ENCODE assay signal across 13 cellular contexts in genomic region chr5:135489466-135490244, GRCh38. TPM values are rescaled to one million over a fixed set of nuclear protein-coding genes. Genes with fewer than 3 reads are reported as not detected.
DNase-seq lines count a peak whose midpoint lies in the region; ATAC-seq and TF ChIP-seq lines count a peak whose summit lies in the region.
"Had no signal": no experiment of that assay in that cellular context is flagged by ENCODE, and none has a peak within 500 bp of the region (broad histone marks: within the 10 kb centered on the region; RNA-seq: fewer than 3 reads in every experiment).

No MANE protein-coding gene starts in this region.

- no peaks in the 10 kb centered on the region for H3K9me2 ChIP-seq in MM.1S (replicated peaks; ENCODE audit: insufficient read depth, low read length)
- H3K9me2 ChIP-seq: SK-N-SH had no signal

- intact Hi-C loops in activated CD8-positive, alpha-beta T cell treated with anti-CD3 and anti-CD28 coated beads for 36 hours (cut with micrococcal nuclease) = no loop called here

- H3K4me3 Mint-ChIP-seq in activated CD8-positive, alpha-beta T cell treated with anti-CD3 and anti-CD28 coated beads, Interleukin-2, amount 10 ng/mL, durations not matched to agents 7 days and 5 days = no peak overlapping the region
- H3K4me3 Mint-ChIP-seq in activated CD8-positive, alpha-beta T cell treated with anti-CD3 and anti-CD28 coated beads for 36 hours = no peak overlapping the region
- H3K4me3 Mint-ChIP-seq: activated T-cell treated with anti-CD3 and anti-CD28 coated beads, Interleukin-2, amount 50 U/mL, for 24 hours had no signal

- H3K4me1 Mint-ChIP-seq in activated CD8-positive, alpha-beta T cell treated with anti-CD3 and anti-CD28 coated beads, Interleukin-2, amount 10 ng/mL, durations not matched to agents 7 days and 5 days (ENCODE audit: low read depth) = peaks cover 7% of the 10 kb centered on the region
- peaks cover 7% of the 10 kb centered on the region for H3K4me1 Mint-ChIP-seq in activated CD8-positive, alpha-beta T cell treated with anti-CD3 and anti-CD28 coated beads for 36 hours (ENCODE audit: low read depth)

- peaks cover 29% of the 10 kb centered on the region for H3K4me1 ChIP-seq in stomach smooth muscle (ENCODE audit: control insufficient read depth, insufficient read depth, low read length)
- no peaks in the 10 kb centered on the region for H3K4me1 ChIP-seq in MM.1S (ENCODE audit: low read length)

- no peak for DNase-seq in activated CD8-positive, alpha-beta T cell treated with anti-CD3 and anti-CD28 coated beads, Interleukin-2, amount 10 ng/mL, durations not matched to agents 7 days and 5 days
- DNase-seq in activated CD8-positive, alpha-beta T cell treated with anti-CD3 and anti-CD28 coated beads for 36 hours = no peak
- peak; percentile 64 for DNase-seq in left kidney (ENCODE audit: low read depth, low spot score)
- DNase-seq in MM.1S = no peak
- DNase-seq in D341Med (ENCODE audit: low spot score) = no peak
- DNase-seq: activated T-cell treated with anti-CD3 and anti-CD28 coated beads, Interleukin-2, amount 50 U/mL, for 24 hours; stimulated activated naive CD8-positive, alpha-beta T cell treated with anti-CD3 and anti-CD28 coated beads, Interleukin-15, Interleukin-2, amounts not matched to agents 100 U/mL and 50 U/mL, for 24 hours had no signal

- peaks cover 85% of the 10 kb centered on the region for H3K27me3 Mint-ChIP-seq in activated CD8-positive, alpha-beta T cell treated with anti-CD3 and anti-CD28 coated beads, Interleukin-2, amount 10 ng/mL, durations not matched to agents 7 days and 5 days (ENCODE audit: low read depth)
- H3K27me3 Mint-ChIP-seq in activated CD8-positive, alpha-beta T cell treated with anti-CD3 and anti-CD28 coated beads for 36 hours = peaks cover 63% of the 10 kb centered on the region

- H2AFZ ChIP-seq in MM.1S (ENCODE audit: low read length) = no peak overlapping the region

- TF ChIP-seq CTCF in activated CD8-positive, alpha-beta T cell treated with anti-CD3 and anti-CD28 coated beads for 36 hours (IDR thresholded peaks at IDR 0.05) = no peak
- no peak for TF ChIP-seq CTCF in VCaP (conservative IDR thresholded peaks at IDR 0.05)
- no peak for TF ChIP-seq CTCF in MM.1S (IDR thresholded peaks at IDR 0.05; ENCODE audit: low read length)

- H3K9me3 Mint-ChIP-seq in activated CD8-positive, alpha-beta T cell treated with anti-CD3 and anti-CD28 coated beads, Interleukin-2, amount 10 ng/mL, durations not matched to agents 7 days and 5 days (ENCODE audit: insufficient read depth) = no peaks in the 10 kb centered on the region
- no peaks in the 10 kb centered on the region for H3K9me3 Mint-ChIP-seq in activated CD8-positive, alpha-beta T cell treated with anti-CD3 and anti-CD28 coated beads for 36 hours
- H3K9me3 Mint-ChIP-seq: activated T-cell treated with anti-CD3 and anti-CD28 coated beads, Interleukin-2, amount 50 U/mL, for 24 hours had no signal

- ATAC-seq in activated CD8-positive, alpha-beta T cell treated with anti-CD3 and anti-CD28 coated beads, Interleukin-2, amount 10 ng/mL, durations not matched to agents 7 days and 5 days = no peak
- ATAC-seq in activated CD8-positive, alpha-beta T cell treated with anti-CD3 and anti-CD28 coated beads for 36 hours = no peak
- no peak for ATAC-seq in HG03378 (IDR thresholded peaks at IDR 0.05; ENCODE audit: unreplicated experiment)
- ATAC-seq: stimulated activated naive CD8-positive, alpha-beta T cell treated with anti-CD3 and anti-CD28 coated beads, Interleukin-15, Interleukin-2, amounts not matched to agents 100 U/mL and 50 U/mL, for 24 hours had no signal

- peak overlapping the region; percentile 31 to 66 for H3K4me3 ChIP-seq in stomach smooth muscle (ENCODE audit: low read length in 2 of 2)
- H3K4me3 ChIP-seq in MM.1S (ENCODE audit: low read length) = no peak overlapping the region

- CTCF ChIA-PET in activated CD8-positive, alpha-beta T cell treated with anti-CD3 and anti-CD28 coated beads, Interleukin-2, amount 10 ng/mL, durations not matched to agents 7 days and 5 days (lab: Charles Lee) = interaction anchor here (1.7 kb wide), 1 partner anchor 24 kb away, joined by 6 read pairs; no protein-coding TSS in a partner anchor
- CTCF ChIA-PET in activated CD8-positive, alpha-beta T cell treated with anti-CD3 and anti-CD28 coated beads for 36 hours (lab: Charles Lee) = interaction anchor here (0.9 to 2.1 kb wide), 3 partner anchors 24 to 77 kb away, joined by 3 to 7 read pairs (median 6); no protein-coding TSS in a partner anchor

- H4K20me1 ChIP-seq in MM.1S (ENCODE audit: insufficient read depth, low read length) = no peaks in the 10 kb centered on the region

- no peaks in the 10 kb centered on the region for H3K79me2 ChIP-seq in MM.1S (ENCODE audit: low read length)

- H3K4me2 ChIP-seq in MM.1S (ENCODE audit: low read depth, low read length) = no peak overlapping the region

- H3K27ac ChIP-seq in VCaP (peak overlapping the region; percentile 55), stomach smooth muscle (ENCODE audit: low read length) (no peak overlapping the region), MM.1S (ENCODE audit: low read length) (no peak overlapping the region)
- H3K27ac ChIP-seq: C4-2B had no signal

- POLR2A ChIA-PET in activated CD8-positive, alpha-beta T cell treated with anti-CD3 and anti-CD28 coated beads, Interleukin-2, amount 10 ng/mL, durations not matched to agents 7 days and 5 days (lab: Charles Lee) = no interaction called here
- POLR2A ChIA-PET in activated CD8-positive, alpha-beta T cell treated with anti-CD3 and anti-CD28 coated beads for 36 hours (lab: Charles Lee) = interaction anchor here (0.6 kb wide), 1 partner anchor 34 kb away, joined by 3 read pairs; no protein-coding TSS in a partner anchor

- peaks cover 57 to 73% of the 10 kb centered on the region in 2 donors for H3K27me3 ChIP-seq in stomach smooth muscle (ENCODE audit: control insufficient read depth in 1 of 2, insufficient read depth in 2 of 2, low read length in 2 of 2)
- peaks cover 26% of the 10 kb centered on the region; the same call in 1 of the 2 replicates for H3K27me3 ChIP-seq in MM.1S (replicated peaks; ENCODE audit: insufficient read depth, low read length)

- peak overlapping the region; percentile 16 for H3K27ac Mint-ChIP-seq in activated CD8-positive, alpha-beta T cell treated with anti-CD3 and anti-CD28 coated beads, Interleukin-2, amount 10 ng/mL, durations not matched to agents 7 days and 5 days
- no peak overlapping the region for H3K27ac Mint-ChIP-seq in activated CD8-positive, alpha-beta T cell treated with anti-CD3 and anti-CD28 coated beads for 36 hours
- H3K27ac Mint-ChIP-seq: activated T-cell treated with anti-CD3 and anti-CD28 coated beads, Interleukin-2, amount 50 U/mL, for 24 hours had no signal

- H3K9ac ChIP-seq in stomach smooth muscle (ENCODE audit: low read length in 2 of 2) (no peak overlapping the region), MM.1S (ENCODE audit: low read length) (no peak overlapping the region)

- H3K9me3 ChIP-seq in stomach smooth muscle (ENCODE audit: control insufficient read depth in 2 of 2, low read length in 2 of 2) (no peaks in the 10 kb centered on the region), MM.1S (replicated peaks; ENCODE audit: insufficient read depth, low read length) (no peaks in the 10 kb centered on the region)
- H3K9me3 ChIP-seq: SK-N-SH had no signal

- H3F3A ChIP-seq in MM.1S (ENCODE audit: insufficient read depth, low read length) = no peaks in the 10 kb centered on the region

- H3K36me3 ChIP-seq in stomach smooth muscle (ENCODE audit: control insufficient read depth in 2 of 2, insufficient read depth in 2 of 2, low read length in 2 of 2) (no peaks in the 10 kb centered on the region), MM.1S (replicated peaks; ENCODE audit: insufficient read depth, low read length) (no peaks in the 10 kb centered on the region)

- peaks cover 2% of the 10 kb centered on the region for H3K36me3 Mint-ChIP-seq in activated CD8-positive, alpha-beta T cell treated with anti-CD3 and anti-CD28 coated beads, Interleukin-2, amount 10 ng/mL, durations not matched to agents 7 days and 5 days (ENCODE audit: low read depth)
- no peaks in the 10 kb centered on the region for H3K36me3 Mint-ChIP-seq in activated CD8-positive, alpha-beta T cell treated with anti-CD3 and anti-CD28 coated beads for 36 hours (ENCODE audit: low read depth)

RNA-seq across cellular contexts. Expression of gene TIFAB, which starts 37.5 kb away (rescaled TPM):
- total RNA-seq in activated CD8-positive, alpha-beta T cell treated with anti-CD3 and anti-CD28 coated beads, Interleukin-2, amount 10 ng/mL, durations not matched to agents 7 days and 5 days = not detected
- total RNA-seq in activated CD8-positive, alpha-beta T cell treated with anti-CD3 and anti-CD28 coated beads for 36 hours = not detected
- total RNA-seq: posterior vena cava had no signal

RNA-seq across cellular contexts. Expression of gene DCANP1, which starts 42.5 kb away (rescaled TPM):
- total RNA-seq in activated CD8-positive, alpha-beta T cell treated with anti-CD3 and anti-CD28 coated beads, Interleukin-2, amount 10 ng/mL, durations not matched to agents 7 days and 5 days = not detected
- not detected for total RNA-seq in activated CD8-positive, alpha-beta T cell treated with anti-CD3 and anti-CD28 coated beads for 36 hours
- total RNA-seq: posterior vena cava had no signal

RNA-seq across cellular contexts. Expression of gene NEUROG1, which starts 46.1 kb away (rescaled TPM):
- not detected for total RNA-seq in activated CD8-positive, alpha-beta T cell treated with anti-CD3 and anti-CD28 coated beads, Interleukin-2, amount 10 ng/mL, durations not matched to agents 7 days and 5 days
- total RNA-seq in activated CD8-positive, alpha-beta T cell treated with anti-CD3 and anti-CD28 coated beads for 36 hours = not detected
- total RNA-seq: posterior vena cava had no signal
